ENCODE assay signal across 8 cellular contexts in the genomic region with DNA sequence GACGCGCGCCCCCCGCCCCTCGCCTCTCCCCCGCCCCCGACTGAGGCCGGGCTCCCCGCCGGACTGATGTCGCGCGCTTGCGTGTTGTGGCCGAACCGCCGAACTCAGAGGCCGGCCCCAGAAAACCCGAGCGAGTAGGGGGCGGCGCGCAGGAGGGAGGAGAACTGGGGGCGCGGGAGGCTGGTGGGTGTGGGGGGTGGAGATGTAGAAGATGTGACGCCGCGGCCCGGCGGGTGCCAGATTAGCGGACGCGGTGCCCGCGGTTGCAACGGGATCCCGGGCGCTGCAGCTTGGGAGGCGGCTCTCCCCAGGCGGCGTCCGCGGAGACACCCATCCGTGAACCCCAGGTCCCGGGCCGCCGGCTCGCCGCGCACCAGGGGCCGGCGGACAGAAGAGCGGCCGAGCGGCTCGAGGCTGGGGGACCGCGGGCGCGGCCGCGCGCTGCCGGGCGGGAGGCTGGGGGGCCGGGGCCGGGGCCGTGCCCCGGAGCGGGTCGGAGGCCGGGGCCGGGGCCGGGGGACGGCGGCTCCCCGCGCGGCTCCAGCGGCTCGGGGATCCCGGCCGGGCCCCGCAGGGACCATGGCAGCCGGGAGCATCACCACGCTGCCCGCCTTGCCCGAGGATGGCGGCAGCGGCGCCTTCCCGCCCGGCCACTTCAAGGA. TPM values are rescaled to one million over a fixed set of nuclear protein-coding genes. Genes with fewer than 3 reads are reported as not detected.
DNase-seq lines count a peak whose midpoint lies in the region; ATAC-seq and TF ChIP-seq lines count a peak whose summit lies in the region.

TSS of gene FGF2 (plus strand) at position 236 of the 662 bp plus-strand sequence. CDS start at position 580, 344 bp downstream.

- H3K27ac Mint-ChIP-seq in activated T-helper 2 cell treated with anti-CD3 and anti-CD28 coated beads, Interferon-gamma antibody, Interleukin-2, Interleukin-4, amounts not matched to agents 10 μg/mL and 5 μg/mL and 100 μg/mL, durations not matched to agents 14 hours and 24 hours and 36 hours: peak within 1 kb of the TSS; percentile 61
- peak within 1 kb of the TSS; percentile 0 to 81 for H3K27ac Mint-ChIP-seq in natural killer cell treated with Interleukin-12 subunit alpha and Interleukin-12 subunit beta and Interleukin-15 and Interleukin-18, amount 100 ng/mL, for 72 hours

- DNase-seq in GM12865 (ENCODE audit: low read depth): peak; percentile 44
- peak; percentile 17 for DNase-seq in activated T-helper 2 cell treated with anti-CD3 and anti-CD28 coated beads, Interferon-gamma antibody, Interleukin-2, Interleukin-4, amounts not matched to agents 10 μg/mL and 5 μg/mL and 100 μg/mL, durations not matched to agents 14 hours and 24 hours and 36 hours (ENCODE audit: low spot score)
- peak; percentile 69 for DNase-seq in fibroblast of villous mesenchyme (ENCODE audit: low read depth)
- no peak for DNase-seq in natural killer cell treated with Interleukin-12 subunit alpha and Interleukin-12 subunit beta and Interleukin-15 and Interleukin-18, amount 100 ng/mL, for 72 hours (ENCODE audit: low spot score)
- DNase-seq in DMS79 treated with DMSO at 0.1 percent for 48 hours (lab: John Stamatoyannopoulos, UW): no peak
- DNase-seq in SW480 (ENCODE audit: low spot score): no peak

- H2AFZ ChIP-seq in KMS-11 (ENCODE audit: low read depth): peak within 1 kb of the TSS; percentile 38

- TF ChIP-seq CTCF in GM12865 (IDR thresholded peaks at IDR 0.05; ENCODE audit: insufficient read depth, low read depth, low read length, missing control alignments): no peak
- no peak for TF ChIP-seq CTCF in KMS-11 (conservative IDR thresholded peaks at IDR 0.05; ENCODE audit: low read depth, low read length)
- no peak for TF ChIP-seq CTCF in fibroblast of villous mesenchyme (IDR thresholded peaks at IDR 0.05; ENCODE audit: insufficient read depth, low read depth, low read length)

- peaks cover 26% of the 10 kb centered on the region for H3K4me1 ChIP-seq in KMS-11 (ENCODE audit: low read depth, poor library complexity, severe bottlenecking)

- H3K27me3 ChIP-seq in KMS-11 (ENCODE audit: insufficient read depth, low read depth): no peaks in the 10 kb centered on the region

- peaks cover 18% of the 10 kb centered on the region for H3K4me1 Mint-ChIP-seq in activated T-helper 2 cell treated with anti-CD3 and anti-CD28 coated beads, Interferon-gamma antibody, Interleukin-2, Interleukin-4, amounts not matched to agents 10 μg/mL and 5 μg/mL and 100 μg/mL, durations not matched to agents 14 hours and 24 hours and 36 hours (ENCODE audit: low read depth)
- peaks cover 11 to 13% of the 10 kb centered on the region in 2 donors for H3K4me1 Mint-ChIP-seq in natural killer cell treated with Interleukin-12 subunit alpha and Interleukin-12 subunit beta and Interleukin-15 and Interleukin-18, amount 100 ng/mL, for 72 hours (ENCODE audit: low read depth in 2 of 2)

- peaks cover 7% of the 10 kb centered on the region for H3K36me3 Mint-ChIP-seq in activated T-helper 2 cell treated with anti-CD3 and anti-CD28 coated beads, Interferon-gamma antibody, Interleukin-2, Interleukin-4, amounts not matched to agents 10 μg/mL and 5 μg/mL and 100 μg/mL, durations not matched to agents 14 hours and 24 hours and 36 hours (ENCODE audit: low read depth)
- peaks cover 5% of the 10 kb centered on the region for H3K36me3 Mint-ChIP-seq in natural killer cell treated with Interleukin-12 subunit alpha and Interleukin-12 subunit beta and Interleukin-15 and Interleukin-18, amount 100 ng/mL, for 72 hours

- no peaks in the 10 kb centered on the region for H3K9me3 Mint-ChIP-seq in activated T-helper 2 cell treated with anti-CD3 and anti-CD28 coated beads, Interferon-gamma antibody, Interleukin-2, Interleukin-4, amounts not matched to agents 10 μg/mL and 5 μg/mL and 100 μg/mL, durations not matched to agents 14 hours and 24 hours and 36 hours
- H3K9me3 Mint-ChIP-seq in natural killer cell treated with Interleukin-12 subunit alpha and Interleukin-12 subunit beta and Interleukin-15 and Interleukin-18, amount 100 ng/mL, for 72 hours: no peaks in the 10 kb centered on the region

- H3K4me3 Mint-ChIP-seq in activated T-helper 2 cell treated with anti-CD3 and anti-CD28 coated beads, Interferon-gamma antibody, Interleukin-2, Interleukin-4, amounts not matched to agents 10 μg/mL and 5 μg/mL and 100 μg/mL, durations not matched to agents 14 hours and 24 hours and 36 hours (ENCODE audit: low read depth): peak within 1 kb of the TSS; percentile 85
- H3K4me3 Mint-ChIP-seq in natural killer cell treated with Interleukin-12 subunit alpha and Interleukin-12 subunit beta and Interleukin-15 and Interleukin-18, amount 100 ng/mL, for 72 hours: peak within 1 kb of the TSS; percentile 77

- no peaks in the 10 kb centered on the region for H3K36me3 ChIP-seq in KMS-11 (ENCODE audit: insufficient read depth)

- no peaks in the 10 kb centered on the region for H4K20me1 ChIP-seq in KMS-11 (ENCODE audit: insufficient read depth)

- peak within 1 kb of the TSS; percentile 65 for H3K4me2 ChIP-seq in KMS-11

- H3K4me3 ChIP-seq in GM12865 (ENCODE audit: low read depth, low read length): peak within 1 kb of the TSS; percentile 52
- H3K4me3 ChIP-seq in KMS-11 (IDR thresholded peaks at IDR 0.05; ENCODE audit: insufficient read depth, low read depth, low read length): peak within 1 kb of the TSS; percentile 64
- peak within 1 kb of the TSS; percentile 75 for H3K4me3 ChIP-seq in fibroblast of villous mesenchyme (ENCODE audit: low read depth, low read length)

- ATAC-seq in GM21717 (IDR thresholded peaks at IDR 0.05; ENCODE audit: unreplicated experiment): peak; percentile 13
- peak; percentile 45 to 69 for ATAC-seq in natural killer cell treated with Interleukin-12 subunit alpha and Interleukin-12 subunit beta and Interleukin-15 and Interleukin-18, amount 100 ng/mL, for 72 hours

- H3K9ac ChIP-seq in KMS-11: peak within 1 kb of the TSS; percentile 87

- H3K27me3 Mint-ChIP-seq in activated T-helper 2 cell treated with anti-CD3 and anti-CD28 coated beads, Interferon-gamma antibody, Interleukin-2, Interleukin-4, amounts not matched to agents 10 μg/mL and 5 μg/mL and 100 μg/mL, durations not matched to agents 14 hours and 24 hours and 36 hours (ENCODE audit: low read depth): peaks cover 75% of the 10 kb centered on the region
- peaks cover 45 to 74% of the 10 kb centered on the region in 2 donors for H3K27me3 Mint-ChIP-seq in natural killer cell treated with Interleukin-12 subunit alpha and Interleukin-12 subunit beta and Interleukin-15 and Interleukin-18, amount 100 ng/mL, for 72 hours

- H3K27ac ChIP-seq in KMS-11: peak within 1 kb of the TSS; percentile 94

- peaks cover 26% of the 10 kb centered on the region; the same call in 1 of the 2 replicates for H3K79me2 ChIP-seq in KMS-11 (ENCODE audit: insufficient read depth, low read depth)

- intact Hi-C loops in activated T-helper 2 cell treated with anti-CD3 and anti-CD28 coated beads, Interferon-gamma antibody, Interleukin-2, Interleukin-4, amounts not matched to agents 10 μg/mL and 5 μg/mL and 100 μg/mL, durations not matched to agents 14 hours and 24 hours and 36 hours (cut with micrococcal nuclease): loop anchor here (1.0 to 5.0 kb wide), 4 partner anchors 39 to 224 kb away; no protein-coding TSS in a partner anchor

RNA-seq across cellular contexts. Expression of gene FGF2, which starts in this region (rescaled TPM):
- 2.3 and 3.0 TPM in 2 replicates for total RNA-seq in activated T-helper 2 cell treated with anti-CD3 and anti-CD28 coated beads, Interferon-gamma antibody, Interleukin-2, Interleukin-4, amounts not matched to agents 10 μg/mL and 5 μg/mL and 100 μg/mL, durations not matched to agents 14 hours and 24 hours and 36 hours
- total RNA-seq in fibroblast of villous mesenchyme: 66.0 and 176 TPM in 2 replicates
- 1 to 10 TPM; 1.5 to 3.9 TPM for total RNA-seq in natural killer cell treated with Interleukin-12 subunit alpha and Interleukin-12 subunit beta and Interleukin-15 and Interleukin-18, amount 100 ng/mL, for 72 hours

Comparison
In these comparisons a context has a peak if more than half of its experiments do, and no peak if none do; other contexts are left out.
1. RNA of gene FGF2 (total RNA-seq): 66.0 to 176 TPM in fibroblast of villous mesenchyme; 1.5 to 3.9 TPM in natural killer cell treated with Interleukin-12 subunit alpha and Interleukin-12 subunit beta and Interleukin-15 and Interleukin-18, amount 100 ng/mL, for 72 hours and 2.3 to 3.0 TPM in activated T-helper 2 cell treated with anti-CD3 and anti-CD28 coated beads, Interferon-gamma antibody, Interleukin-2, Interleukin-4, amounts not matched to agents 10 μg/mL and 5 μg/mL and 100 μg/mL, durations not matched to agents 14 hours and 24 hours and 36 hours; every median in the first group is over 10 times any median in the second.
2. DNase-seq: peak in GM12865 (single experiment), activated T-helper 2 cell treated with anti-CD3 and anti-CD28 coated beads, Interferon-gamma antibody, Interleukin-2, Interleukin-4, amounts not matched to agents 10 μg/mL and 5 μg/mL and 100 μg/mL, durations not matched to agents 14 hours and 24 hours and 36 hours (single experiment) and fibroblast of villous mesenchyme (single experiment); none in natural killer cell treated with Interleukin-12 subunit alpha and Interleukin-12 subunit beta and Interleukin-15 and Interleukin-18, amount 100 ng/mL, for 72 hours (single experiment), DMS79 treated with DMSO at 0.1 percent for 48 hours (single experiment) and SW480 (single experiment).
3. Peak in every context shown above with its lines, with median percentiles within 50 percentile points of each other: H3K4me3 ChIP-seq.